In the genomic region with DNA sequence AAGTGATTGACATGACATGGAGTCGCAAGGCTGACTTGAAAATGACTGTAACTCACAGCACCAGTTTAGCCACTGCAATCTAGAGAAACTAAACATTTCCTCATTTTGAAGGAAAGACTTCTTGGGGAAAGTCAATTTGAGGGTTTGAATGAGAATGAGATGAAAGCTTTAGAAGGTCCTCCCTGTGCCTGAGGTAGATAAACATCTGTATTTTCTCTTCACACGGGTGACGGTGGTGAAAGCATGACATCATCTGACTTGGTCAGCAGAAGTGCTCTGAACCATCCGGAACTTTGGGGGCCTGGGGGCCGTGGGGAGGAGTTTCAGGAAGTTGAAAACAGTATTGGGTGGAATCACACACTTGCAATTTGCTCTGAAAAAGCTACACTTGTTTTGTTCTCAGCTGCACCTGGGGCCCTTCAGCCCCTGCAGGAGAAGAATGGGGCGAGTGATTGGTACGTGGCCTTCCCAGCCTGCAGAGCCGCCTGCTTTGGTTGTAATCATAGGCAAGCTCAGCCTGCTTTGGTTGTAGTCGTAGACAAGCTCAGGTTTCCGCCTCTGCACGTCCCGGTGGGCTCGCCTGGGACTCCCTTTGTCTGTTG, we compare ENCODE assay signal across 9 cellular contexts. TPM values are rescaled to one million over a fixed set of nuclear protein-coding genes. Genes with fewer than 3 reads are reported as not detected.
DNase-seq lines count a peak whose midpoint lies in the region; ATAC-seq and TF ChIP-seq lines count a peak whose summit lies in the region.
"Had no signal": no experiment of that assay in that cellular context is flagged by ENCODE, and none has a peak within 500 bp of the region (broad histone marks: within the 10 kb centered on the region; RNA-seq: fewer than 3 reads in every experiment).

No MANE protein-coding gene starts in this region.

- peak overlapping the region; percentile 55 for H4K91ac ChIP-seq in IMR-90 (ENCODE audit: insufficient read depth, low read depth, low read length)

- peaks cover 29% of the 10 kb centered on the region for H3K36me3 Mint-ChIP-seq in endodermal cell (ENCODE audit: low read depth)

- H3K4ac ChIP-seq in IMR-90 (ENCODE audit: low read depth, low read length): peak overlapping the region; percentile 60

- TF ChIP-seq POLR2A in IMR-90 (IDR thresholded peaks at IDR 0.05; ENCODE audit: low read depth, low read length) (peak; percentile 6; the same call in 1 of the 2 replicates), upper lobe of left lung (IDR thresholded peaks at IDR 0.05) (no peak)

- H3K4me1 Mint-ChIP-seq in endodermal cell: peaks cover 24% of the 10 kb centered on the region

- H2AFZ ChIP-seq in IMR-90 (replicated peaks; ENCODE audit: low read length, poor library complexity): peak overlapping the region; percentile 71
- H2AFZ ChIP-seq in osteoblast (ENCODE audit: low read length): no peak overlapping the region

- in situ Hi-C loops in IMR-90 (cut with MboI; ENCODE audit: low sequenced_read_pairs): no loop called here

- no peak overlapping the region for H3K4me3 Mint-ChIP-seq in endodermal cell

- peak overlapping the region; percentile 78 for H2AK9ac ChIP-seq in IMR-90 (replicated peaks; ENCODE audit: low read depth, low read length, poor library complexity)

- TF ChIP-seq CTCF in IMR-90 (conservative IDR thresholded peaks at IDR 0.05; ENCODE audit: low read depth, low read length) (no peak), endodermal cell (conservative IDR thresholded peaks at IDR 0.05) (no peak), osteoblast (IDR thresholded peaks at IDR 0.05; ENCODE audit: extremely low read depth, low read depth, low read length) (no peak), upper lobe of left lung (IDR thresholded peaks at IDR 0.05) (no peak)

- peak overlapping the region; percentile 49 for H3K4me2 ChIP-seq in IMR-90 (ENCODE audit: low read depth, low read length)
- H3K4me2 ChIP-seq in osteoblast (ENCODE audit: insufficient read depth, low read length): peak overlapping the region; percentile 4

- H3K27me3 ChIP-seq in IMR-90 (ENCODE audit: control insufficient read depth, insufficient read depth, low read length) (no peaks in the 10 kb centered on the region), endodermal cell (ENCODE audit: control insufficient read depth, insufficient read depth, low read length, poor library complexity, severe bottlenecking) (no peaks in the 10 kb centered on the region), osteoblast (ENCODE audit: insufficient read depth, low read length) (no peaks in the 10 kb centered on the region), upper lobe of left lung (no peaks in the 10 kb centered on the region)

- H3K4me1 ChIP-seq in IMR-90 (ENCODE audit: control insufficient read depth, insufficient read depth, low read length): peaks cover 24% of the 10 kb centered on the region
- no peaks in the 10 kb centered on the region for H3K4me1 ChIP-seq in endodermal cell (ENCODE audit: control insufficient read depth, insufficient read depth, low read length)
- H3K4me1 ChIP-seq in osteoblast (ENCODE audit: insufficient read depth, low read length): peaks cover 29% of the 10 kb centered on the region
- H3K4me1 ChIP-seq in upper lobe of left lung: peaks cover 49 to 68% (median 56%) of the 10 kb centered on the region in 4 donors

- peak overlapping the region; percentile 42 for H2BK5ac ChIP-seq in IMR-90 (ENCODE audit: low read depth, low read length, poor library complexity, severe bottlenecking)

- H3K9me1 ChIP-seq in IMR-90 (ENCODE audit: insufficient read depth, low read length): peaks cover 19% of the 10 kb centered on the region

- H3K27ac ChIP-seq in IMR-90 (ENCODE audit: insufficient read depth, low read length): peak overlapping the region; percentile 55
- peak overlapping the region; percentile 68 for H3K27ac ChIP-seq in endodermal cell (ENCODE audit: low read depth, low read length)
- H3K27ac ChIP-seq in osteoblast (ENCODE audit: low read depth, low read length): peak overlapping the region; percentile 83
- H3K27ac ChIP-seq in upper lobe of left lung: peak overlapping the region; percentile 77 to 98 (median 96)

- peak overlapping the region; percentile 86; the same call in 1 of the 2 replicates for H2AK5ac ChIP-seq in IMR-90 (ENCODE audit: low read depth, low read length)

- peaks cover 39 to 93% of the 10 kb centered on the region in 2 experiments for H3K79me1 ChIP-seq in IMR-90 (ENCODE audit: low read depth in 1 of 2, low read length in 2 of 2)

- 32% methylated on average over 6 of the region's 13 CpGs; no CpG with 5 or more reads in 1 of the 2 experiments for WGBS in IMR-90 (ENCODE audit: extremely low coverage in 2 of 2, insufficient read length in 1 of 2), 2 experiments
- 83 to 86% methylated on average over 10 to 13 of the region's 13 CpGs for WGBS in endodermal cell (ENCODE audit: insufficient coverage in 1 of 2, insufficient read length in 1 of 2), 2 experiments
- 38 to 39% methylated on average over 13 of the region's 13 CpGs for WGBS in upper lobe of left lung, 2 donors

- H4K20me1 ChIP-seq in IMR-90 (ENCODE audit: insufficient read depth, low read length): peaks cover 13% of the 10 kb centered on the region
- peaks cover 13% of the 10 kb centered on the region for H4K20me1 ChIP-seq in osteoblast (ENCODE audit: insufficient read depth, low read length)

- peak overlapping the region; percentile 85 for H3K27ac Mint-ChIP-seq in endodermal cell

- H3K23ac ChIP-seq in IMR-90 (ENCODE audit: low read depth, low read length): peak overlapping the region; percentile 41

- peak; percentile 7 for ATAC-seq in IMR-90 (ENCODE audit: low read depth)
- ATAC-seq in upper lobe of left lung (ENCODE audit: low FRiP score in 2 of 2): peak in 1 of 2 donors; percentile 37
- ATAC-seq in HG03571 (IDR thresholded peaks at IDR 0.05; ENCODE audit: unreplicated experiment): no peak

- peak overlapping the region; percentile 23; the same call in 1 of the 2 replicates for H3K9ac ChIP-seq in IMR-90 (ENCODE audit: low read depth, low read length)
- H3K9ac ChIP-seq in endodermal cell (ENCODE audit: extremely low read depth, low read length, poor library complexity, severe bottlenecking): no peak overlapping the region

- POLR2A ChIA-PET in IMR-90 (lab: Charles Lee; ENCODE audit: unreplicated experiment): no interaction called here

- 0 out of 2 replicates have a peak overlapping the region, but pooled peaks have one; percentile 10 for H2BK20ac ChIP-seq in IMR-90 (ENCODE audit: low read depth, low read length)

- peaks cover 97% of the 10 kb centered on the region for H3K79me2 ChIP-seq in osteoblast (ENCODE audit: insufficient read depth, low read length)

- intact Hi-C loops in IMR-90 (cut with micrococcal nuclease): loop anchor here (1.0 to 10.0 kb wide), 5 partner anchors 59 to 609 kb away; a partner anchor contains a TSS

- H3K27me3 Mint-ChIP-seq in endodermal cell (ENCODE audit: insufficient read depth): no peaks in the 10 kb centered on the region

- H3K9me3 Mint-ChIP-seq in endodermal cell: no peaks in the 10 kb centered on the region

- H3K56ac ChIP-seq in IMR-90 (ENCODE audit: extremely low read depth, insufficient read depth, low read length): no peak overlapping the region

- H2BK15ac ChIP-seq in IMR-90 (ENCODE audit: low read depth, low read length): 0 out of 3 replicates have a peak overlapping the region, but pooled peaks have one; percentile 27

- BruUV-seq in IMR-90 (replicated peaks; lab: Mats Ljungman, UMichigan): no TSS peak

- H4K8ac ChIP-seq in IMR-90 (ENCODE audit: low read depth in 2 of 2, low read length in 2 of 2): peak overlapping the region; percentile 36 to 67; a peak in 3 of 4 replicates

- H3K9me3 ChIP-seq in IMR-90 (ENCODE audit: control insufficient read depth, insufficient read depth, low read length) (no peaks in the 10 kb centered on the region), endodermal cell (ENCODE audit: control insufficient read depth, low read length) (no peaks in the 10 kb centered on the region), osteoblast (ENCODE audit: low read depth, low read length) (no peaks in the 10 kb centered on the region), upper lobe of left lung (no peaks in the 10 kb centered on the region)

- TF ChIP-seq EP300 in upper lobe of left lung (IDR thresholded peaks at IDR 0.05): no peak

- peak overlapping the region; percentile 26; the same call in 1 of the 2 replicates for H3K18ac ChIP-seq in IMR-90 (ENCODE audit: low read depth, low read length)

- TF ChIP-seq RAD21 in IMR-90 (IDR thresholded peaks at IDR 0.05; ENCODE audit: low read length): no peak

- peak; percentile 57 for DNase-seq in ELF-1 (ENCODE audit: low read depth, low spot score)
- peak; percentile 83 for DNase-seq in IMR-90
- DNase-seq in activated CD4-positive, alpha-beta T cell treated with anti-CD3 and anti-CD28 coated beads, Interleukin-2, amount 50 U/mL, for 48 hours: peak; percentile 76 to 81
- DNase-seq in endodermal cell: peak; percentile 40
- peak; percentile 93 for DNase-seq in osteoblast (ENCODE audit: insufficient read length, low spot score, missing footprints)
- peak in 1 of 2 donors; percentile 63 for DNase-seq in upper lobe of left lung
- no peak for DNase-seq in iPS-NIHi7 (ENCODE audit: extremely low spot score)

- dilution Hi-C loops in IMR-90 (cut with HindIII; ENCODE audit: low sequenced_read_pairs, unreplicated experiment): no loop called here

- CTCF ChIA-PET in IMR-90 (lab: Yijun Ruan, JAX): no interaction called here

- peak overlapping the region; percentile 40; the same call in 1 of the 2 replicates for H2BK120ac ChIP-seq in IMR-90 (ENCODE audit: low read depth, low read length)

- peak overlapping the region; percentile 28 for H4K5ac ChIP-seq in IMR-90 (ENCODE audit: low read depth, low read length)

- H3K4me3 ChIP-seq in IMR-90 (ENCODE audit: insufficient read depth, low read depth, low read length): no peak overlapping the region
- no peak overlapping the region for H3K4me3 ChIP-seq in endodermal cell (ENCODE audit: low read length)
- no peak overlapping the region for H3K4me3 ChIP-seq in osteoblast (ENCODE audit: insufficient read depth, low read length)
- H3K4me3 ChIP-seq in upper lobe of left lung: peak overlapping the region in 2 of 4 donors; percentile 3 to 21

- H3K14ac ChIP-seq in IMR-90 (replicated peaks; ENCODE audit: low read depth, low read length): peak overlapping the region; percentile 41

- H3K36me3 ChIP-seq in IMR-90 (ENCODE audit: control insufficient read depth, insufficient read depth, low read length) (peaks cover 4% of the 10 kb centered on the region), endodermal cell (ENCODE audit: control insufficient read depth, insufficient read depth, low read length) (peaks cover 25% of the 10 kb centered on the region), osteoblast (ENCODE audit: insufficient read depth, low read length) (peaks cover 4% of the 10 kb centered on the region), upper lobe of left lung (peaks cover 0 to 12% (median 2%) of the 10 kb centered on the region in 4 donors)

RNA-seq across cellular contexts. Expression of a gene that starts 5.0 kb away (rescaled TPM):
- total RNA-seq in IMR-90 (2012; rRNA removed) (16.9 and 17.4 TPM in 2 replicates), endodermal cell (10 to 100 TPM; 39.5 to 45.5 TPM), osteoblast (20.3 and 23.5 TPM in 2 replicates), upper lobe of left lung (10 to 100 TPM; 15.2 to 47.1 (median 24.4) TPM)
- 17.9 and 21.1 TPM in 2 replicates for polyA plus RNA-seq in IMR-90 (2012; rRNA removed)
- polyA plus RNA-seq in IMR-90 (2012; cell fraction: cytosol; rRNA removed): 12.4 and 21.0 TPM in 2 replicates
- 38.6 and 57.0 TPM in 2 replicates for polyA plus RNA-seq in IMR-90 (2012; cell fraction: nucleus; rRNA removed; ENCODE audit: low replicate concordance)
- 23.8 TPM for polyA plus RNA-seq in endodermal cell (2013, experiment 1 of 2)
- 20.0 TPM for polyA plus RNA-seq in endodermal cell (2013, experiment 2 of 2)

RNA-seq across cellular contexts. Expression of a gene that starts 19.9 kb away (rescaled TPM):
- not detected in 2 replicates for total RNA-seq in IMR-90 (2012; rRNA removed)
- polyA plus RNA-seq in IMR-90 (2012; rRNA removed): not detected in 2 replicates
- not detected in 2 replicates for polyA plus RNA-seq in IMR-90 (2012; cell fraction: cytosol; rRNA removed)
- polyA plus RNA-seq in IMR-90 (2012; cell fraction: nucleus; rRNA removed; ENCODE audit: low replicate concordance): not detected in 2 replicates
- total RNA-seq in endodermal cell: not detected
- polyA plus RNA-seq in endodermal cell (2013, experiment 1 of 2): not detected
- polyA plus RNA-seq in endodermal cell (2013, experiment 2 of 2): not detected
- not detected in 2 replicates for total RNA-seq in osteoblast
- under 1 TPM in 3 of 6 donors, not detected in 3; under 0.01 to 0.20 (median 0.11) TPM for total RNA-seq in upper lobe of left lung
- total RNA-seq: kidney epithelial cell had no signal
